ENCODE assay signal across 1 cellular context in genomic region chr2:218568190-218569037, GRCh38.
TF ChIP-seq lines count a peak whose summit lies in the region.

TSS of gene CNOT9 (plus strand) at chr2:218568839. CDS start at chr2:218568955, 116 bp downstream.
TSS of gene USP37 (minus strand) at chr2:218568351. CDS start at chr2:218558653, 9,698 bp downstream.

TF ChIP-seq in HepG2, 621 proteins besides CTCF, POLR2A, EP300 and RAD21 (continued from another document and continues in another):
- TF ChIP-seq TRAFD1 (CRISPR knock-in tag; IDR thresholded peaks at IDR 0.05; ENCODE audit: borderline replicate concordance) (no peak), SCMH1 (CRISPR knock-in tag; IDR thresholded peaks at IDR 0.05; ENCODE audit: borderline replicate concordance) (no peak), THAP11 (CRISPR knock-in tag; IDR thresholded peaks at IDR 0.05) (peak; percentile 91), SMYD3 (CRISPR knock-in tag; IDR thresholded peaks at IDR 0.05) (peak; percentile 98; the same call in 1 of the 2 replicates), RBM22 (optimal IDR thresholded peaks at IDR 0.05; ENCODE audit: low read length) (no peak), CSRNP1 (CRISPR knock-in tag; IDR thresholded peaks at IDR 0.05) (peak; percentile 99), ZNF574 (CRISPR knock-in tag; IDR thresholded peaks at IDR 0.05) (peak; percentile 87), ZHX1 (CRISPR knock-in tag; IDR thresholded peaks at IDR 0.05; ENCODE audit: low read depth) (peak; percentile 86), ZNF180 (CRISPR knock-in tag; IDR thresholded peaks at IDR 0.05; ENCODE audit: borderline replicate concordance, low read depth) (peak; percentile 92; the same call in 1 of the 2 replicates), ZNF772 (CRISPR knock-in tag; IDR thresholded peaks at IDR 0.05) (peak; percentile 99), ZNF577 (CRISPR knock-in tag; IDR thresholded peaks at IDR 0.05; ENCODE audit: borderline replicate concordance, low read depth) (no peak), ZNF468 (CRISPR knock-in tag; IDR thresholded peaks at IDR 0.05) (peak; percentile 94; the same call in 1 of the 2 replicates), ZBTB2 (CRISPR knock-in tag; IDR thresholded peaks at IDR 0.05; ENCODE audit: low read depth) (peak; percentile 93), ZBTB3 (CRISPR knock-in tag; IDR thresholded peaks at IDR 0.05; ENCODE audit: borderline replicate concordance, low read depth) (no peak), ERF (CRISPR knock-in tag; IDR thresholded peaks at IDR 0.05) (peak; percentile 92), TEAD2 (CRISPR knock-in tag; IDR thresholded peaks at IDR 0.05) (peak; percentile 81; the same call in 1 of the 2 replicates), ZBTB10 (CRISPR knock-in tag; IDR thresholded peaks at IDR 0.05; ENCODE audit: borderline replicate concordance) (0 out of 2 replicates have a peak, but pooled peaks have one; percentile 79), GLMP (CRISPR knock-in tag; IDR thresholded peaks at IDR 0.05; ENCODE audit: borderline replicate concordance) (no peak; the same call in 1 of the 2 replicates), JUND (CRISPR knock-in tag; IDR thresholded peaks at IDR 0.05) (peak; percentile 10; the same call in 1 of the 2 replicates), ZNF576 (CRISPR knock-in tag; IDR thresholded peaks at IDR 0.05) (peak; percentile 97), AFF4 (CRISPR knock-in tag; IDR thresholded peaks at IDR 0.05) (no peak; the same call in 1 of the 2 replicates), CENPT (CRISPR knock-in tag; IDR thresholded peaks at IDR 0.05; ENCODE audit: low read depth) (peak; percentile 71; the same call in 1 of the 2 replicates), DR1 (CRISPR knock-in tag; IDR thresholded peaks at IDR 0.05) (peak; percentile 95; the same call in 1 of the 2 replicates), MYC (CRISPR knock-in tag; IDR thresholded peaks at IDR 0.05; ENCODE audit: borderline replicate concordance) (peak; percentile 66), KLF11 (CRISPR knock-in tag; IDR thresholded peaks at IDR 0.05) (peak; percentile 96), SP1 (IDR thresholded peaks at IDR 0.05) (peak; percentile 4; the same call in 1 of the 2 replicates), SP1 (CRISPR knock-in tag; IDR thresholded peaks at IDR 0.05) (peak; percentile 95), NCOR1 (IDR thresholded peaks at IDR 0.05; ENCODE audit: borderline replicate concordance, low read length) (peak; percentile 92), HOXA5 (CRISPR knock-in tag; IDR thresholded peaks at IDR 0.05) (peak; percentile 95), ZNF556 (CRISPR knock-in tag; IDR thresholded peaks at IDR 0.05; ENCODE audit: borderline replicate concordance) (no peak; the same call in 1 of the 2 replicates), ASH2L (IDR thresholded peaks at IDR 0.05; ENCODE audit: insufficient read length, low read depth, low read length) (peak; percentile 96), GATA4 (IDR thresholded peaks at IDR 0.05; ENCODE audit: borderline replicate concordance, low read depth) (peak; percentile 73), ELF4 (CRISPR knock-in tag; IDR thresholded peaks at IDR 0.05; ENCODE audit: borderline replicate concordance) (peak; percentile 96), RBFOX2 (IDR thresholded peaks at IDR 0.05; ENCODE audit: low read depth, low read length) (peak; percentile 95), ZNF691 (CRISPR knock-in tag; IDR thresholded peaks at IDR 0.05; ENCODE audit: borderline replicate concordance, low read depth) (peak; percentile 60; the same call in 1 of the 2 replicates), HOXD1 (CRISPR knock-in tag; IDR thresholded peaks at IDR 0.05) (peak; percentile 61)
